In genomic region chr3:146801492-146801891, GRCh38 we compare ENCODE assay signal across 21 cellular contexts.
"Had no signal": no experiment of that assay in that cellular context is flagged by ENCODE, and none has a peak within 500 bp of the region (broad histone marks: within the 10 kb centered on the region; RNA-seq: fewer than 3 reads in every experiment).

No MANE protein-coding gene starts in this region.

- H3K9me3 ChIP-seq: gastroesophageal sphincter, tibial nerve had no signal

- DNase-seq: activated CD4-positive, alpha-beta T cell treated with anti-CD3 and anti-CD28 coated beads for 36 hours; activated CD4-positive, CD25-positive, alpha-beta regulatory T cell; activated naive CD4-positive, alpha-beta T cell; activated T-cell treated with anti-CD3 and anti-CD28 coated beads for 4 hours; activated T-cell treated with anti-CD3 and anti-CD28 coated beads, Interleukin-2, amount 50 U/mL, for 72 hours; dermis blood vessel endothelial cell; effector CD4-positive, alpha-beta T cell; head of caudate nucleus; hippocampal formation; left cardiac atrium; left ventricle myocardium superior; mammary epithelial cell; naive B cell; posterior cingulate gyrus; right cardiac atrium; stimulated activated naive CD4-positive, alpha-beta T cell had no signal

- H3K27ac ChIP-seq: epithelial cell of prostate, gastroesophageal sphincter, neural progenitor cell, tibial nerve had no signal

- H3K4me3 ChIP-seq: gastroesophageal sphincter, neural progenitor cell, tibial nerve had no signal

- H3K4me2 ChIP-seq: neural progenitor cell had no signal

- H3K9ac ChIP-seq: neural progenitor cell had no signal

- H3K27me3 ChIP-seq: gastroesophageal sphincter, neural progenitor cell, tibial nerve had no signal

- ATAC-seq: activated CD4-positive, alpha-beta T cell treated with anti-CD3 and anti-CD28 coated beads for 36 hours; activated naive CD4-positive, alpha-beta T cell treated with anti-CD3 and anti-CD28 coated beads, Interleukin-2, amount 50 U/mL, for 72 hours; activated T-cell treated with anti-CD3 and anti-CD28 coated beads, Interleukin-2, amount 50 U/mL, for 72 hours; gastroesophageal sphincter; left cardiac atrium; left ventricle myocardium superior; right cardiac atrium had no signal

- H3K36me3 ChIP-seq: gastroesophageal sphincter, neural progenitor cell, tibial nerve had no signal

- H2AFZ ChIP-seq: neural progenitor cell had no signal

- H3K4me1 ChIP-seq: gastroesophageal sphincter, neural progenitor cell, tibial nerve had no signal
